ENCODE assay signal across 22 cellular contexts in genomic region chr2:182193291-182193690, GRCh38.
A peak's percentile ranks its signal among the peaks of the same experiment; 100 is the strongest.
DNase-seq lines count a peak whose midpoint lies in the region; FAIRE-seq and TF ChIP-seq lines count a peak whose summit lies in the region.
"Had no signal": no experiment of that assay in that cellular context is flagged by ENCODE, and none has a peak within 500 bp of the region (broad histone marks: within the 10 kb centered on the region; RNA-seq: fewer than 3 reads in every experiment).

No MANE protein-coding gene starts in this region.

- no peaks in the 10 kb centered on the region for H3K23me2 ChIP-seq in H1 (ENCODE audit: low read depth, low read length)

- H2BK120ac ChIP-seq in H1 (replicated peaks; ENCODE audit: low read depth, low read length) = no peak overlapping the region
- H2BK120ac ChIP-seq in mesendoderm (ENCODE audit: low read depth, low read length) = no peak overlapping the region

- H3K14ac ChIP-seq in H1 (ENCODE audit: insufficient read length) = no peak overlapping the region

- no peaks in the 10 kb centered on the region for H3K9me3 Mint-ChIP-seq in activated naive CD4-positive, alpha-beta T cell treated with anti-CD3 and anti-CD28 coated beads, Interleukin-2, amount 50 U/mL, for 24 hours
- H3K9me3 Mint-ChIP-seq: CD4-positive, alpha-beta T cell; CD8-positive, alpha-beta T cell had no signal

- H2BK12ac ChIP-seq in H1 (ENCODE audit: low read depth, low read length) = no peak overlapping the region

- H4K8ac ChIP-seq in H1 (ENCODE audit: extremely low read depth, insufficient read depth, low read length) (no peak overlapping the region), mesendoderm (ENCODE audit: low read depth, low read length) (no peak overlapping the region)

- H3K4me3 ChIP-seq in H1 (ENCODE audit: extremely low read depth in 1 of 4, insufficient read depth in 2 of 4, low read depth in 3 of 4, low read length in 4 of 4) = no peak overlapping the region
- no peak overlapping the region for H3K4me3 ChIP-seq in mesendoderm (ENCODE audit: low read length)
- H3K4me3 ChIP-seq: A549; BLaER1 treated with 17β-estradiol and CSF1 and Interleukin-3, amounts not matched to agents 10 nM and 100 nM had no signal

- H2AFZ ChIP-seq in H1 (ENCODE audit: low read length) = no peak overlapping the region

- H3K27me3 ChIP-seq in H1 (replicated peaks in 1 of 4; ENCODE audit: control insufficient read depth in 3 of 4, extremely low read depth in 1 of 4, insufficient read depth in 3 of 4, low read length in 3 of 4) (peaks cover 0 to 1% (median 0%) of the 10 kb centered on the region in 4 experiments; a peak in 1 of 7 replicates), mesendoderm (ENCODE audit: insufficient read depth, low read length, poor library complexity) (no peaks in the 10 kb centered on the region)
- H3K27me3 ChIP-seq: BLaER1 treated with 17β-estradiol and CSF1 and Interleukin-3, amounts not matched to agents 10 nM and 100 nM had no signal

- H3K23ac ChIP-seq in H1 (ENCODE audit: insufficient read length) (no peak overlapping the region), mesendoderm (ENCODE audit: low read length) (no peak overlapping the region)

- H2AK5ac ChIP-seq in H1 (ENCODE audit: low read depth, low read length) (no peak overlapping the region), mesendoderm (ENCODE audit: low read length) (no peak overlapping the region)

- TF ChIP-seq POLR2A in H1 (IDR thresholded peaks at IDR 0.05; ENCODE audit: control extremely low read depth in 1 of 2, low read depth in 2 of 2, low read length in 2 of 2) = no peak

- H3K79me2 ChIP-seq in H1 (ENCODE audit: control insufficient read depth in 1 of 2, insufficient read depth in 2 of 2, low read length in 2 of 2) = no peaks in the 10 kb centered on the region
- no peaks in the 10 kb centered on the region for H3K79me2 ChIP-seq in mesendoderm (ENCODE audit: control insufficient read depth, insufficient read depth, low read length)

- TF ChIP-seq CTCF in H1 (IDR thresholded peaks at IDR 0.05; ENCODE audit: control extremely low read depth in 1 of 3, insufficient read depth in 1 of 3, low read depth in 1 of 3, low read length in 3 of 3) = no peak

- H3K9ac ChIP-seq in H1 (replicated peaks in 1 of 4; ENCODE audit: extremely low read depth in 1 of 4, low read depth in 3 of 4, low read length in 3 of 4) (no peak overlapping the region), mesendoderm (ENCODE audit: low read length) (no peak overlapping the region)
- H3K9ac ChIP-seq: BLaER1 treated with 17β-estradiol and CSF1 and Interleukin-3, amounts not matched to agents 10 nM and 100 nM had no signal

- FAIRE-seq in H1 (lab: Jason Lieb, UNC) = no peak
- FAIRE-seq: A549, D721Med, G401.6, GM12891, GM19239 had no signal

- no peak overlapping the region for H2BK15ac ChIP-seq in H1 (ENCODE audit: low read length)
- no peak overlapping the region for H2BK15ac ChIP-seq in mesendoderm (replicated peaks; ENCODE audit: low read depth)

- H3K4ac ChIP-seq in H1 (replicated peaks; ENCODE audit: insufficient read length, low read depth, low read length) = no peak overlapping the region
- H3K4ac ChIP-seq in mesendoderm (ENCODE audit: low read depth, low read length) = no peak overlapping the region

- peak overlapping the region; percentile 12 for H3K27ac Mint-ChIP-seq in activated naive CD4-positive, alpha-beta T cell treated with anti-CD3 and anti-CD28 coated beads, Interleukin-2, amount 50 U/mL, for 24 hours
- H3K27ac Mint-ChIP-seq: B cell; CD4-positive, alpha-beta T cell; CD8-positive, alpha-beta T cell had no signal

- CTCF ChIA-PET in H1 (lab: Charles Lee; ENCODE audit: partially characterized antibody) = interaction anchor here (1.0 to 2.6 kb wide), 3 partner anchors 215 to 456 kb away, joined by 3 to 17 read pairs (median 3); no protein-coding TSS in a partner anchor

- POLR2A ChIA-PET in H1 (lab: Charles Lee; ENCODE audit: partially characterized antibody) = no interaction called here

- H3K18ac ChIP-seq in H1 (ENCODE audit: extremely low read depth, low read length) = no peak overlapping the region
- no peak overlapping the region for H3K18ac ChIP-seq in mesendoderm (ENCODE audit: low read length)

- no peaks in the 10 kb centered on the region for H3K79me1 ChIP-seq in H1 (ENCODE audit: low read depth, low read length)
- H3K79me1 ChIP-seq in mesendoderm (ENCODE audit: low read length) = no peaks in the 10 kb centered on the region

- no peaks in the 10 kb centered on the region for H4K20me1 ChIP-seq in H1 (replicated peaks in 1 of 2; ENCODE audit: control insufficient read depth in 1 of 2, insufficient read depth in 2 of 2, low read length in 2 of 2)
- H4K20me1 ChIP-seq: BLaER1 treated with 17β-estradiol and CSF1 and Interleukin-3, amounts not matched to agents 10 nM and 100 nM had no signal

- no peaks in the 10 kb centered on the region for H3K4me1 Mint-ChIP-seq in activated naive CD4-positive, alpha-beta T cell treated with anti-CD3 and anti-CD28 coated beads, Interleukin-2, amount 50 U/mL, for 24 hours
- H3K4me1 Mint-ChIP-seq: B cell had no signal

- no peak for TF ChIP-seq EP300 in H1 (IDR thresholded peaks at IDR 0.05; ENCODE audit: borderline replicate concordance in 1 of 2, low read depth in 2 of 2, low read length in 2 of 2)

- H3K4me3 Mint-ChIP-seq in activated naive CD4-positive, alpha-beta T cell treated with anti-CD3 and anti-CD28 coated beads, Interleukin-2, amount 50 U/mL, for 24 hours = no peak overlapping the region
- H3K4me3 Mint-ChIP-seq: B cell; CD4-positive, alpha-beta T cell; CD8-positive, alpha-beta T cell had no signal

- H4K5ac ChIP-seq in H1 (ENCODE audit: insufficient read length, low read depth, low read length) = no peak overlapping the region
- H4K5ac ChIP-seq in mesendoderm (ENCODE audit: low read length) = no peak overlapping the region

- H3K4me1 ChIP-seq in H1 (replicated peaks in 1 of 4; ENCODE audit: control insufficient read depth in 3 of 4, insufficient read depth in 4 of 4, low read length in 3 of 4) (no peaks in the 10 kb centered on the region), mesendoderm (ENCODE audit: control insufficient read depth, low read depth, low read length) (no peaks in the 10 kb centered on the region)
- H3K4me1 ChIP-seq: A549; BLaER1 treated with 17β-estradiol and CSF1 and Interleukin-3, amounts not matched to agents 10 nM and 100 nM; Caco-2 had no signal

- H3K36me3 ChIP-seq in H1 (ENCODE audit: control insufficient read depth in 2 of 4, insufficient read depth in 4 of 4, low read length in 3 of 4) (no peaks in the 10 kb centered on the region), mesendoderm (ENCODE audit: control insufficient read depth, insufficient read depth, low read length) (no peaks in the 10 kb centered on the region)
- H3K36me3 ChIP-seq: BLaER1 treated with 17β-estradiol and CSF1 and Interleukin-3, amounts not matched to agents 10 nM and 100 nM had no signal

- peaks cover 1% of the 10 kb centered on the region for H3K27me3 Mint-ChIP-seq in activated naive CD4-positive, alpha-beta T cell treated with anti-CD3 and anti-CD28 coated beads, Interleukin-2, amount 50 U/mL, for 24 hours
- H3K27me3 Mint-ChIP-seq: B cell had no signal

- H3K27ac ChIP-seq in H1 (ENCODE audit: low read depth, low read length) (no peak overlapping the region), mesendoderm (ENCODE audit: low read depth, low read length) (no peak overlapping the region)
- H3K27ac ChIP-seq: 22Rv1; A549; BLaER1 treated with 17β-estradiol and CSF1 and Interleukin-3, amounts not matched to agents 10 nM and 100 nM; C4-2B had no signal

- DNase-seq in activated naive CD4-positive, alpha-beta T cell (lab: John Stamatoyannopoulos, UW) = no peak
- DNase-seq in H1 (ENCODE audit: low read depth in 1 of 2, low spot score in 2 of 2) (no peak), mesendoderm (peak; percentile 10), NCI-H1694 treated with DMSO at 0.1 percent for 48 hours (lab: John Stamatoyannopoulos, UW) (no peak), NCI-H524 (lab: John Stamatoyannopoulos, UW) (no peak)
- DNase-seq: AML-193; Caco-2; Calu3; CD4-positive, alpha-beta T cell; CD8-positive, alpha-beta T cell; DMS79 treated with DMSO at 0.1 percent for 48 hours; GF-D8 had no signal

- no peak overlapping the region for H2BK20ac ChIP-seq in H1 (ENCODE audit: low read length)

- H3K4me2 ChIP-seq in H1 (ENCODE audit: insufficient read depth in 1 of 2, low read depth in 2 of 2, low read length in 2 of 2) (no peak overlapping the region), mesendoderm (ENCODE audit: low read length) (no peak overlapping the region)
- H3K4me2 ChIP-seq: A549; BLaER1 treated with 17β-estradiol and CSF1 and Interleukin-3, amounts not matched to agents 10 nM and 100 nM had no signal

- H2BK5ac ChIP-seq in H1 (ENCODE audit: low read depth, low read length) = no peak overlapping the region
- no peak overlapping the region for H2BK5ac ChIP-seq in mesendoderm (ENCODE audit: low read length)

- 85% methylated on average over 5 of the region's 5 CpGs; no CpG with 5 or more reads in 1 of the 2 experiments for WGBS in H1 (ENCODE audit: extremely low coverage in 1 of 2, insufficient coverage in 1 of 2, insufficient read length in 1 of 2, insufficient replicate concordance in 2 of 2, low coverage in 1 of 2, low lambda C conversion rate in 2 of 2, missing lambda C conversion rate in 1 of 2), 2 experiments
- no CpG with 5 or more reads among the region's 5 CpGs for WGBS in mesendoderm (ENCODE audit: extremely low coverage, insufficient coverage, low lambda C conversion rate)

- no peaks in the 10 kb centered on the region for H3K9me3 ChIP-seq in H1 (ENCODE audit: insufficient read depth in 2 of 2, low read depth in 1 of 2, low read length in 1 of 2)
- H3K9me3 ChIP-seq: A549; BLaER1 treated with 17β-estradiol and CSF1 and Interleukin-3, amounts not matched to agents 10 nM and 100 nM; Caco-2 had no signal

- no peak for TF ChIP-seq RAD21 in H1 (IDR thresholded peaks at IDR 0.05 in 1 of 2, conservative IDR thresholded peaks at IDR 0.05 in 1 of 2; ENCODE audit: low read depth in 2 of 2, low read length in 2 of 2)

- no peaks in the 10 kb centered on the region for H3K36me3 Mint-ChIP-seq in activated naive CD4-positive, alpha-beta T cell treated with anti-CD3 and anti-CD28 coated beads, Interleukin-2, amount 50 U/mL, for 24 hours
- H3K36me3 Mint-ChIP-seq: CD8-positive, alpha-beta T cell had no signal

- H3K56ac ChIP-seq in H1 (replicated peaks; ENCODE audit: insufficient read length, low read depth, low read length) (no peak overlapping the region), mesendoderm (ENCODE audit: low read length) (no peak overlapping the region)

- no peak overlapping the region for H4K91ac ChIP-seq in H1 (replicated peaks; ENCODE audit: insufficient read length, low read length)

TF ChIP-seq in H1, 55 proteins besides CTCF, POLR2A, EP300 and RAD21:
- TF ChIP-seq SP4 (IDR thresholded peaks at IDR 0.05; ENCODE audit: low read length) = no peak
- 0 out of 2 replicates have a peak, but pooled peaks have one; percentile 23 for TF ChIP-seq SRF (IDR thresholded peaks at IDR 0.05; ENCODE audit: low read depth, low read length)
- TF ChIP-seq ASH2L (IDR thresholded peaks at IDR 0.05; ENCODE audit: low read length) = no peak
